22 cellular contexts compared by ENCODE assay signal in genomic region chr2:240964221-240964853, GRCh38. TPM values are rescaled to one million over a fixed set of nuclear protein-coding genes. Genes with fewer than 3 reads are reported as not detected.
DNase-seq lines count a peak whose midpoint lies in the region; ATAC-seq and TF ChIP-seq lines count a peak whose summit lies in the region.
"Had no signal": no experiment of that assay in that cellular context is flagged by ENCODE, and none has a peak within 500 bp of the region (broad histone marks: within the 10 kb centered on the region; RNA-seq: fewer than 3 reads in every experiment).

No MANE protein-coding gene starts in this region.

- no peak overlapping the region for H3K4me3 ChIP-seq in mucosa of descending colon
- H3K4me3 ChIP-seq: SK-N-MC had no signal

- no peak for ATAC-seq in mucosa of descending colon
- ATAC-seq: PC-3, WTC11 had no signal

- TF ChIP-seq CTCF in chondrocyte (IDR thresholded peaks at IDR 0.05) = no peak
- TF ChIP-seq CTCF in mucosa of descending colon (IDR thresholded peaks at IDR 0.05) = no peak
- TF ChIP-seq CTCF in type B pancreatic cell (conservative IDR thresholded peaks at IDR 0.05) = no peak

- no peak overlapping the region for H3K27ac Mint-ChIP-seq in activated naive CD4-positive, alpha-beta T cell treated with anti-CD3 and anti-CD28 coated beads for 36 hours
- H3K27ac Mint-ChIP-seq in chondrocyte (ENCODE audit: unreplicated experiment) (peak overlapping the region; percentile 12), type B pancreatic cell (no peak overlapping the region)
- H3K27ac Mint-ChIP-seq: HFFc6, WTC11 had no signal

- peak; percentile 3 for DNase-seq in activated naive CD4-positive, alpha-beta T cell treated with anti-CD3 and anti-CD28 coated beads for 36 hours
- no peak for DNase-seq in activated naive CD4-positive, alpha-beta T cell (lab: John Stamatoyannopoulos, UW)
- DNase-seq in chondrocyte (ENCODE audit: low spot score) (peak; percentile 85), mucosa of descending colon (peak in 2 of 3 donors; percentile 22 to 42), type B pancreatic cell (ENCODE audit: extremely low spot score, unreplicated experiment) (peak; percentile 68), NCI-H1092 treated with DMSO at 0.1 percent for 48 hours (lab: John Stamatoyannopoulos, UW) (no peak), DMS 273 treated with DMSO at 0.1 percent for 48 hours (lab: John Stamatoyannopoulos, UW) (no peak), OCI-M2 (lab: John Stamatoyannopoulos, UW; ENCODE audit: unreplicated experiment) (no peak)
- DNase-seq: activated gamma-delta T cell; CD4-positive, CD25-positive, alpha-beta regulatory T cell; DMS53; HFFc6; Karpas-422; NCI-H1436; PC-3 had no signal

- no peak overlapping the region for H3K4me3 Mint-ChIP-seq in activated naive CD4-positive, alpha-beta T cell treated with anti-CD3 and anti-CD28 coated beads for 36 hours
- H3K4me3 Mint-ChIP-seq in chondrocyte (ENCODE audit: unreplicated experiment) (no peak overlapping the region), type B pancreatic cell (no peak overlapping the region)
- H3K4me3 Mint-ChIP-seq: CD4-positive, CD25-positive, alpha-beta regulatory T cell; HFFc6; T-helper 2 cell treated with Interferon-gamma antibody and Interleukin-4, amounts not matched to agents 5 μg/mL and 100 μg/mL, for 36 hours; WTC11 had no signal

- no peaks in the 10 kb centered on the region for H3K4me1 Mint-ChIP-seq in activated naive CD4-positive, alpha-beta T cell treated with anti-CD3 and anti-CD28 coated beads for 36 hours (ENCODE audit: low read depth)
- H3K4me1 Mint-ChIP-seq in chondrocyte (ENCODE audit: low read depth) = peaks cover 13% of the 10 kb centered on the region
- no peaks in the 10 kb centered on the region for H3K4me1 Mint-ChIP-seq in type B pancreatic cell (ENCODE audit: unreplicated experiment)
- H3K4me1 Mint-ChIP-seq: CD4-positive, CD25-positive, alpha-beta regulatory T cell had no signal

- CTCF ChIA-PET in activated naive CD4-positive, alpha-beta T cell treated with anti-CD3 and anti-CD28 coated beads for 36 hours (lab: Charles Lee) = no interaction called here

- H3K9me3 Mint-ChIP-seq in activated naive CD4-positive, alpha-beta T cell treated with anti-CD3 and anti-CD28 coated beads for 36 hours = no peaks in the 10 kb centered on the region
- H3K9me3 Mint-ChIP-seq in chondrocyte (ENCODE audit: low read depth) (no peaks in the 10 kb centered on the region), type B pancreatic cell (no peaks in the 10 kb centered on the region)
- H3K9me3 Mint-ChIP-seq: CD4-positive, CD25-positive, alpha-beta regulatory T cell; HFFc6; T-helper 2 cell treated with Interferon-gamma antibody and Interleukin-4, amounts not matched to agents 5 μg/mL and 100 μg/mL, for 36 hours; WTC11 had no signal

- no peaks in the 10 kb centered on the region for H3K27me3 Mint-ChIP-seq in activated naive CD4-positive, alpha-beta T cell treated with anti-CD3 and anti-CD28 coated beads for 36 hours (ENCODE audit: low read depth)
- H3K27me3 Mint-ChIP-seq in chondrocyte (ENCODE audit: low read depth) (peaks cover 8% of the 10 kb centered on the region), type B pancreatic cell (no peaks in the 10 kb centered on the region)
- H3K27me3 Mint-ChIP-seq: CD4-positive, CD25-positive, alpha-beta regulatory T cell had no signal

- H3K36me3 Mint-ChIP-seq in activated naive CD4-positive, alpha-beta T cell treated with anti-CD3 and anti-CD28 coated beads for 36 hours (ENCODE audit: low read depth) = no peaks in the 10 kb centered on the region
- H3K36me3 Mint-ChIP-seq in chondrocyte (ENCODE audit: low read depth) = no peaks in the 10 kb centered on the region
- no peaks in the 10 kb centered on the region for H3K36me3 Mint-ChIP-seq in type B pancreatic cell
- H3K36me3 Mint-ChIP-seq: CD4-positive, CD25-positive, alpha-beta regulatory T cell; WTC11 had no signal

- intact Hi-C loops in activated naive CD4-positive, alpha-beta T cell treated with anti-CD3 and anti-CD28 coated beads for 36 hours (cut with micrococcal nuclease) = no loop called here
- intact Hi-C loops in mucosa of descending colon (cut with DNase I, micrococcal nuclease) = no loop called here

- no peaks in the 10 kb centered on the region for H3K36me3 ChIP-seq in mucosa of descending colon (ENCODE audit: low read depth)

- no peaks in the 10 kb centered on the region for H3K9me3 ChIP-seq in mucosa of descending colon

- H3K4me1 ChIP-seq in mucosa of descending colon (ENCODE audit: low read depth) = no peaks in the 10 kb centered on the region

RNA-seq across cellular contexts. Expression of gene SNED1, which starts 34.1 kb away (rescaled TPM):
- under 1 TPM; 0.35 to 0.60 TPM for total RNA-seq in activated naive CD4-positive, alpha-beta T cell treated with anti-CD3 and anti-CD28 coated beads for 36 hours
- total RNA-seq in chondrocyte (1.6 to 2.9 TPM (median 1.9 TPM) in 3 replicates), mucosa of descending colon (10 to 100 TPM in 2 of 3 donors, 1 to 10 TPM in 1; 7.0 to 16.3 (median 14.1) TPM), type B pancreatic cell (ENCODE audit: low replicate concordance) (9.7 and 140 TPM in 2 replicates)
- total RNA-seq: HT-29 had no signal

RNA-seq across cellular contexts. Expression of gene CROCC2, which starts 58.2 kb away (rescaled TPM):
- total RNA-seq in activated naive CD4-positive, alpha-beta T cell treated with anti-CD3 and anti-CD28 coated beads for 36 hours = not detected
- total RNA-seq in chondrocyte (not detected in 3 replicates), mucosa of descending colon (under 1 TPM in 2 of 3 donors, not detected in 1; 0.07 to 0.19 TPM), type B pancreatic cell (ENCODE audit: low replicate concordance) (0.68 and 0.98 TPM in 2 replicates)
- total RNA-seq: astrocyte; CD4-positive, CD25-positive, alpha-beta regulatory T cell; cerebellum; HFFc6; HT-29; PC-3; temporal lobe; WTC11 had no signal

Comparison
In these comparisons a context has a peak if more than half of its experiments do, and no peak if none do; other contexts are left out.
1. DNase-seq: peak in activated naive CD4-positive, alpha-beta T cell treated with anti-CD3 and anti-CD28 coated beads for 36 hours (single experiment), chondrocyte (single experiment), mucosa of descending colon (2 of 3) and type B pancreatic cell (single experiment); none in activated naive CD4-positive, alpha-beta T cell (0 of 4), NCI-H1092 treated with DMSO at 0.1 percent for 48 hours (single experiment), DMS 273 treated with DMSO at 0.1 percent for 48 hours (single experiment) and OCI-M2 (single experiment).